ENCODE assay signal across 1 cellular context in genomic region chr11:76783901-76784813, GRCh38.
TF ChIP-seq lines count a peak whose summit lies in the region.

No MANE protein-coding gene starts in this region.

TF ChIP-seq in HEK293, 187 proteins besides CTCF, POLR2A, EP300 and RAD21 (continued from another document and continues in another):
- TF ChIP-seq KLF1 (tag by site-specific recombination; IDR thresholded peaks at IDR 0.05): peak; percentile 35; the same call in 1 of the 2 replicates
- TF ChIP-seq REST (tag by site-specific recombination; IDR thresholded peaks at IDR 0.05): no peak
- TF ChIP-seq ZBTB26 (tag by site-specific recombination; optimal IDR thresholded peaks at IDR 0.05): peak; percentile 50
- TF ChIP-seq ZNF16 (tag by site-specific recombination; IDR thresholded peaks at IDR 0.05; ENCODE audit: low read depth): no peak
- TF ChIP-seq ATF2 (tag by site-specific recombination; IDR thresholded peaks at IDR 0.05; ENCODE audit: low read depth): no peak
- TF ChIP-seq ZBTB20 (tag by site-specific recombination; IDR thresholded peaks at IDR 0.05): peak; percentile 57; the same call in 1 of the 2 replicates
- 0 out of 2 replicates have a peak, but pooled peaks have one; percentile 19 for TF ChIP-seq ZBTB8A (tag by site-specific recombination; IDR thresholded peaks at IDR 0.05)
- TF ChIP-seq TCF7L2 (IDR thresholded peaks at IDR 0.05; ENCODE audit: borderline replicate concordance, low read depth, low read length): peak; percentile 77
- TF ChIP-seq, protein P1, sequence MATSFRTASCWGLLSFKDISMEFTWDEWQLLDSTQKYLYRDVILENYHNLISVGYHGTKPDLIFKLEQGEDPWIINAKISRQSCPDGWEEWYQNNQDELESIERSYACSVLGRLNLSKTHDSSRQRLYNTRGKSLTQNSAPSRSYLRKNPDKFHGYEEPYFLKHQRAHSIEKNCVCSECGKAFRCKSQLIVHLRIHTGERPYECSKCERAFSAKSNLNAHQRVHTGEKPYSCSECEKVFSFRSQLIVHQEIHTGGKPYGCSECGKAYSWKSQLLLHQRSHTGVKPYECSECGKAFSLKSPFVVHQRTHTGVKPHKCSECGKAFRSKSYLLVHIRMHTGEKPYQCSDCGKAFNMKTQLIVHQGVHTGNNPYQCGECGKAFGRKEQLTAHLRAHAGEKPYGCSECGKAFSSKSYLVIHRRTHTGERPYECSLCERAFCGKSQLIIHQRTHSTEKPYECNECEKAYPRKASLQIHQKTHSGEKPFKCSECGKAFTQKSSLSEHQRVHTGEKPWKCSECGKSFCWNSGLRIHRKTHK (tag by site-specific recombination; IDR thresholded peaks at IDR 0.05): no peak
- TF ChIP-seq ZNF433 (tag by site-specific recombination; IDR thresholded peaks at IDR 0.05; ENCODE audit: low read depth): no peak
- TF ChIP-seq ZNF48 (tag by site-specific recombination; IDR thresholded peaks at IDR 0.05): no peak
- TF ChIP-seq GLIS1 (tag by site-specific recombination; IDR thresholded peaks at IDR 0.05): peak; percentile 5; the same call in 1 of the 2 replicates
- TF ChIP-seq INSM2 (tag by site-specific recombination; IDR thresholded peaks at IDR 0.05): no peak
- no peak for TF ChIP-seq ZNF266 (tag by site-specific recombination; IDR thresholded peaks at IDR 0.05; ENCODE audit: low read depth)
- no peak for TF ChIP-seq ZNF175 (tag by site-specific recombination; IDR thresholded peaks at IDR 0.05)
- TF ChIP-seq ZIC2 (tag by site-specific recombination; IDR thresholded peaks at IDR 0.05): peak; percentile 47
- no peak for TF ChIP-seq ZNF571 (tag by site-specific recombination; IDR thresholded peaks at IDR 0.05)
- no peak for TF ChIP-seq PRDM2 (tag by site-specific recombination; IDR thresholded peaks at IDR 0.05; ENCODE audit: borderline replicate concordance)
- TF ChIP-seq ZNF184 (tag by site-specific recombination; IDR thresholded peaks at IDR 0.05): no peak
- TF ChIP-seq ZSCAN23 (tag by site-specific recombination; IDR thresholded peaks at IDR 0.05): no peak
- no peak for TF ChIP-seq ZNF239 (tag by site-specific recombination; IDR thresholded peaks at IDR 0.05)
- TF ChIP-seq ZNF600 (tag by site-specific recombination; IDR thresholded peaks at IDR 0.05): no peak
- no peak for TF ChIP-seq KLF10 (tag by site-specific recombination; IDR thresholded peaks at IDR 0.05)
- TF ChIP-seq, protein P2, sequence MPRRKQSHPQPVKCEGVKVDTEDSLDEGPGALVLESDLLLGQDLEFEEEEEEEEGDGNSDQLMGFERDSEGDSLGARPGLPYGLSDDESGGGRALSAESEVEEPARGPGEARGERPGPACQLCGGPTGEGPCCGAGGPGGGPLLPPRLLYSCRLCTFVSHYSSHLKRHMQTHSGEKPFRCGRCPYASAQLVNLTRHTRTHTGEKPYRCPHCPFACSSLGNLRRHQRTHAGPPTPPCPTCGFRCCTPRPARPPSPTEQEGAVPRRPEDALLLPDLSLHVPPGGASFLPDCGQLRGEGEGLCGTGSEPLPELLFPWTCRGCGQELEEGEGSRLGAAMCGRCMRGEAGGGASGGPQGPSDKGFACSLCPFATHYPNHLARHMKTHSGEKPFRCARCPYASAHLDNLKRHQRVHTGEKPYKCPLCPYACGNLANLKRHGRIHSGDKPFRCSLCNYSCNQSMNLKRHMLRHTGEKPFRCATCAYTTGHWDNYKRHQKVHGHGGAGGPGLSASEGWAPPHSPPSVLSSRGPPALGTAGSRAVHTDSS (tag by site-specific recombination; IDR thresholded peaks at IDR 0.05): no peak
- TF ChIP-seq ZNF701 (tag by site-specific recombination; IDR thresholded peaks at IDR 0.05): no peak
- no peak for TF ChIP-seq ZNF610 (tag by site-specific recombination; IDR thresholded peaks at IDR 0.05; ENCODE audit: borderline replicate concordance)
- TF ChIP-seq ZSCAN5A (tag by site-specific recombination; IDR thresholded peaks at IDR 0.05): no peak
- TF ChIP-seq ZNF404 (tag by site-specific recombination; IDR thresholded peaks at IDR 0.05): no peak
- TF ChIP-seq GLI2 (tag by site-specific recombination; IDR thresholded peaks at IDR 0.05; ENCODE audit: borderline replicate concordance, low read depth): no peak
- TF ChIP-seq ZNF2 (tag by site-specific recombination; IDR thresholded peaks at IDR 0.05): no peak
- TF ChIP-seq ZNF677 (tag by site-specific recombination; IDR thresholded peaks at IDR 0.05): no peak
- TF ChIP-seq HOXC10 (CRISPR knock-in tag; IDR thresholded peaks at IDR 0.05): no peak
- TF ChIP-seq, protein P3, sequence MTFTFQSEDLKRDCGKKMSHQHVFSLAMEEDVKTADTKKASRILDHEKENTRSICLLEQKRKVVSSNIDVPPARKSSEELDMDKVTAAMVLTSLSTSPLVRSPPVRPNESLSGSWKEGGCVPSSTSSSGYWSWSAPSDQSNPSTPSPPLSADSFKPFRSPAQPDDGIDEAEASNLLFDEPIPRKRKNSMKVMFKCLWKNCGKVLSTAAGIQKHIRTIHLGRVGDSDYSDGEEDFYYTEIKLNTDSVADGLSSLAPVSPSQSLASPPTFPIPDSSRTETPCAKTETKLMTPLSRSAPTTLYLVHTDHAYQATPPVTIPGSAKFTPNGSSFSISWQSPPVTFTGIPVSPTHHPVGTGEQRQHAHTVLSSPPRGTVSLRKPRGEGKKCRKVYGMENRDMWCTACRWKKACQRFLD (tag by site-specific recombination; IDR thresholded peaks at IDR 0.05): no peak
- TF ChIP-seq, protein P4, sequence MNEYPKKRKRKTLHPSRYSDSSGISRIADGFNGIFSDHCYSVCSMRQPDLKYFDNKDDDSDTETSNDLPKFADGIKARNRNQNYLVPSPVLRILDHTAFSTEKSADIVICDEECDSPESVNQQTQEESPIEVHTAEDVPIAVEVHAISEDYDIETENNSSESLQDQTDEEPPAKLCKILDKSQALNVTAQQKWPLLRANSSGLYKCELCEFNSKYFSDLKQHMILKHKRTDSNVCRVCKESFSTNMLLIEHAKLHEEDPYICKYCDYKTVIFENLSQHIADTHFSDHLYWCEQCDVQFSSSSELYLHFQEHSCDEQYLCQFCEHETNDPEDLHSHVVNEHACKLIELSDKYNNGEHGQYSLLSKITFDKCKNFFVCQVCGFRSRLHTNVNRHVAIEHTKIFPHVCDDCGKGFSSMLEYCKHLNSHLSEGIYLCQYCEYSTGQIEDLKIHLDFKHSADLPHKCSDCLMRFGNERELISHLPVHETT (tag by site-specific recombination; IDR thresholded peaks at IDR 0.05): no peak
- no peak for TF ChIP-seq ZNF146 (tag by site-specific recombination; IDR thresholded peaks at IDR 0.05)
- no peak for TF ChIP-seq ZNF777 (tag by site-specific recombination; IDR thresholded peaks at IDR 0.05; ENCODE audit: borderline replicate concordance)
- no peak for TF ChIP-seq ZNF223 (tag by site-specific recombination; IDR thresholded peaks at IDR 0.05)
- peak; percentile 32 for TF ChIP-seq ZBTB17 (tag by site-specific recombination; IDR thresholded peaks at IDR 0.05)
- TF ChIP-seq ZNF530 (tag by site-specific recombination; IDR thresholded peaks at IDR 0.05; ENCODE audit: low read depth): no peak
